Comparison of ENCODE assay signal across 8 cellular contexts in genomic region chr10:24465899-24466615, GRCh38.
DNase-seq lines count a peak whose midpoint lies in the region; ATAC-seq and TF ChIP-seq lines count a peak whose summit lies in the region.

No MANE protein-coding gene starts in this region.

- no peaks in the 10 kb centered on the region for H3K9me2 ChIP-seq in OCI-LY7 (ENCODE audit: insufficient read depth, low read length)

- H3K79me2 ChIP-seq in OCI-LY7 (ENCODE audit: insufficient read depth, low read depth, low read length), result no peaks in the 10 kb centered on the region

- H3K36me3 ChIP-seq in right atrium auricular region (no peaks in the 10 kb centered on the region), endodermal cell (ENCODE audit: control insufficient read depth, insufficient read depth, low read length) (no peaks in the 10 kb centered on the region), OCI-LY7 (ENCODE audit: insufficient read depth, low read length) (no peaks in the 10 kb centered on the region)

- no peak overlapping the region for H3K9ac ChIP-seq in endodermal cell (ENCODE audit: extremely low read depth, low read length, poor library complexity, severe bottlenecking)

- H3K27me3 Mint-ChIP-seq in T-helper 1 cell treated with Interleukin-12 subunit alpha and Interleukin-12 subunit beta and Interleukin-4 antibody, amounts not matched to agents 30 μg/mL and 1 μg/mL, for 36 hours (ENCODE audit: low read depth), result no peaks in the 10 kb centered on the region
- H3K27me3 Mint-ChIP-seq in endodermal cell (ENCODE audit: insufficient read depth), result peaks cover 7% of the 10 kb centered on the region

- peak; percentile 28 for ATAC-seq in Right ventricle myocardium superior (ENCODE audit: poor library complexity)
- ATAC-seq in HG03025 (IDR thresholded peaks at IDR 0.05; ENCODE audit: low FRiP score, unreplicated experiment), result peak; percentile 58

- intact Hi-C loops in Right ventricle myocardium superior (cut with DNase I), result loop anchor here (10.0 kb wide), 1 partner anchor 81 kb away; no protein-coding TSS in a partner anchor
- intact Hi-C loops in OCI-LY7 (cut with micrococcal nuclease; ENCODE audit: unreplicated experiment), result no loop called here

- no peak overlapping the region for H3K27ac ChIP-seq in right atrium auricular region
- no peak overlapping the region for H3K27ac ChIP-seq in endodermal cell (ENCODE audit: low read depth, low read length)
- no peak overlapping the region for H3K27ac ChIP-seq in OCI-LY7 (ENCODE audit: low read depth, low read length, poor library complexity, severe bottlenecking)

- no peak overlapping the region for H2AFZ ChIP-seq in OCI-LY7 (ENCODE audit: low read length)

- H3K27me3 ChIP-seq in right atrium auricular region (no peaks in the 10 kb centered on the region), endodermal cell (ENCODE audit: control insufficient read depth, insufficient read depth, low read length, poor library complexity, severe bottlenecking) (no peaks in the 10 kb centered on the region)

- peak overlapping the region; percentile 57 for H3K4me3 Mint-ChIP-seq in T-helper 1 cell treated with Interleukin-12 subunit alpha and Interleukin-12 subunit beta and Interleukin-4 antibody, amounts not matched to agents 30 μg/mL and 1 μg/mL, for 36 hours
- peak overlapping the region; percentile 12 for H3K4me3 Mint-ChIP-seq in endodermal cell

- H3K9me3 Mint-ChIP-seq in T-helper 1 cell treated with Interleukin-12 subunit alpha and Interleukin-12 subunit beta and Interleukin-4 antibody, amounts not matched to agents 30 μg/mL and 1 μg/mL, for 36 hours, result peaks cover 3% of the 10 kb centered on the region
- H3K9me3 Mint-ChIP-seq in endodermal cell, result no peaks in the 10 kb centered on the region

- peak overlapping the region; percentile 82 for H3K27ac Mint-ChIP-seq in T-helper 1 cell treated with Interleukin-12 subunit alpha and Interleukin-12 subunit beta and Interleukin-4 antibody, amounts not matched to agents 30 μg/mL and 1 μg/mL, for 36 hours
- peak overlapping the region; percentile 73 for H3K27ac Mint-ChIP-seq in endodermal cell

- POLR2A ChIA-PET in OCI-LY7 (lab: Charles Lee), result no interaction called here

- DNase-seq in Right ventricle myocardium superior, result no peak
- DNase-seq in right atrium auricular region (ENCODE audit: low spot score), result no peak
- DNase-seq in endodermal cell, result no peak
- DNase-seq in skeletal muscle cell (ENCODE audit: low read depth), result peak; percentile 76
- no peak for DNase-seq in OCI-LY7 (ENCODE audit: low spot score)
- no peak for DNase-seq in NCI-H345 (lab: John Stamatoyannopoulos, UW)

- TF ChIP-seq CTCF in right atrium auricular region (IDR thresholded peaks at IDR 0.05) (no peak), endodermal cell (conservative IDR thresholded peaks at IDR 0.05) (no peak), OCI-LY7 (conservative IDR thresholded peaks at IDR 0.05; ENCODE audit: low read length) (no peak)

- no TSS peak for BruUV-seq in OCI-LY7 (replicated peaks; lab: Mats Ljungman, UMichigan)

- CTCF ChIA-PET in OCI-LY7 (lab: Charles Lee; ENCODE audit: unreplicated experiment), result no interaction called here

- H3K9me3 ChIP-seq in right atrium auricular region (no peaks in the 10 kb centered on the region), endodermal cell (ENCODE audit: control insufficient read depth, low read length) (no peaks in the 10 kb centered on the region), OCI-LY7 (ENCODE audit: low read length) (no peaks in the 10 kb centered on the region)

- H3K36me3 Mint-ChIP-seq in T-helper 1 cell treated with Interleukin-12 subunit alpha and Interleukin-12 subunit beta and Interleukin-4 antibody, amounts not matched to agents 30 μg/mL and 1 μg/mL, for 36 hours (ENCODE audit: low read depth), result peaks cover 2% of the 10 kb centered on the region
- H3K36me3 Mint-ChIP-seq in endodermal cell (ENCODE audit: low read depth), result no peaks in the 10 kb centered on the region

- no peaks in the 10 kb centered on the region for H4K20me1 ChIP-seq in OCI-LY7 (ENCODE audit: insufficient read depth, low read length)

- peaks cover 52% of the 10 kb centered on the region for H3K4me1 Mint-ChIP-seq in T-helper 1 cell treated with Interleukin-12 subunit alpha and Interleukin-12 subunit beta and Interleukin-4 antibody, amounts not matched to agents 30 μg/mL and 1 μg/mL, for 36 hours (ENCODE audit: low read depth)
- peaks cover 34% of the 10 kb centered on the region for H3K4me1 Mint-ChIP-seq in endodermal cell

- 88 to 90% methylated on average over 12 to 13 of the region's 13 CpGs for WGBS in endodermal cell (ENCODE audit: insufficient coverage in 1 of 2, insufficient read length in 1 of 2), 2 experiments

- H3K4me1 ChIP-seq in right atrium auricular region (peaks cover 0 to 39% of the 10 kb centered on the region in 2 donors), endodermal cell (ENCODE audit: control insufficient read depth, insufficient read depth, low read length) (peaks cover 19% of the 10 kb centered on the region), OCI-LY7 (ENCODE audit: insufficient read depth, low read length, poor library complexity, severe bottlenecking) (no peaks in the 10 kb centered on the region)

- H3K4me3 ChIP-seq in right atrium auricular region (no peak overlapping the region), endodermal cell (ENCODE audit: low read length) (peak overlapping the region; percentile 37), skeletal muscle cell (ENCODE audit: low read depth, low read length) (peak overlapping the region; percentile 24), OCI-LY7 (ENCODE audit: low read depth, low read length, poor library complexity, severe bottlenecking) (no peak overlapping the region)

- H3K4me2 ChIP-seq in OCI-LY7 (ENCODE audit: low read length), result no peak overlapping the region

Comparison
In these comparisons a context has a peak if more than half of its experiments do, and no peak if none do; other contexts are left out.
1. H3K4me3 ChIP-seq: peak in endodermal cell (single experiment) and skeletal muscle cell (single experiment); none in right atrium auricular region (0 of 2) and OCI-LY7 (single experiment).